Comparison of ENCODE assay signal across 8 cellular contexts in the genomic region with DNA sequence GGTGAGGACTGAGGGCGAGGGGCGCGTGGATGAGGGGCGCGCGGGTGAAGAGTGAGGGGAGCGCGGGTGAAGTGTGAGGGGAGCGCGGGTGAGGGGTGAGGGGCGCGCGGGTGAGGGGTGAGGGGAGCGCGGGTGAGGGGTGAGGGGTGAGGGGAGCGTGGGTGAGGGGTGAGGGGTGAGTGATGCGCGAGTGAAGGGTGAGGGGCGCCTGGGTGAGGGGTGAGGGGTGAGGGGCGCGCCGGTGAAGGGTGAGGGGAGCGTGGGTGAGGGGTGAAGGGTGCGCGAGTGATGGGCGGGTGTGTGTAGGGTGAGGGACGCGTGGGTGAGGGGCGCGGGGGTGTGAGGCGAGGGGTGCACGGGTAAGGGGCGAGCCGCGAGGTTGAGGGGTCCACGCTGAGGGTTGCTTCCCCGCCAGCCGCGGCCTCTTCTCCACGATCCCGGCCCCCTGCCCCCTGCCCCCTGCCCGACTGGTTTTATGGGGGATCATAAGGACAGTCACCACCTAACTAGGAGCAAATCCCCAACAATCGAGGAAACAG. TPM values are rescaled to one million over a fixed set of nuclear protein-coding genes. Genes with fewer than 3 reads are reported as not detected.
DNase-seq lines count a peak whose midpoint lies in the region; ATAC-seq and TF ChIP-seq lines count a peak whose summit lies in the region.

No MANE protein-coding gene starts in this region.

- H3K4me2 ChIP-seq in BLaER1 = peak overlapping the region; percentile 99

- H3K27ac Mint-ChIP-seq in osteocyte (ENCODE audit: unreplicated experiment) = no peak overlapping the region

- intact Hi-C loops in body of pancreas (cut with DNase I) = no loop called here

- in situ Hi-C loops in ACHN (cut with HindIII; ENCODE audit: low pct_ligation_motif_present, low pct_unique_long_range_greater_than_20kb, low sequenced_read_pairs) = no loop called here

- H3K4me3 ChIP-seq in BLaER1 (peak overlapping the region; percentile 88), NT2/D1 (ENCODE audit: insufficient read length, low read depth) (peak overlapping the region; percentile 50), body of pancreas (peak overlapping the region in 1 of 2 donors; percentile 48)

- no peak for TF ChIP-seq POLR2A in body of pancreas (IDR thresholded peaks at IDR 0.05)

- H3K4me1 ChIP-seq in BLaER1 (peaks cover 33% of the 10 kb centered on the region), NT2/D1 (ENCODE audit: insufficient read depth, insufficient read length) (peaks cover 7% of the 10 kb centered on the region), body of pancreas (peaks cover 40% of the 10 kb centered on the region)

- no peaks in the 10 kb centered on the region for H3K27me3 Mint-ChIP-seq in osteocyte (ENCODE audit: unreplicated experiment)

- H3K9me3 ChIP-seq in BLaER1 (no peaks in the 10 kb centered on the region), NT2/D1 (ENCODE audit: insufficient read depth, low read length) (no peaks in the 10 kb centered on the region), body of pancreas (no peaks in the 10 kb centered on the region)

- H3K9me3 Mint-ChIP-seq in osteocyte (ENCODE audit: unreplicated experiment) = no peaks in the 10 kb centered on the region

- peaks cover 23% of the 10 kb centered on the region for H3K4me1 Mint-ChIP-seq in osteocyte (ENCODE audit: unreplicated experiment)

- H3K27ac ChIP-seq in BLaER1 (peak overlapping the region; percentile 74), body of pancreas (no peak overlapping the region)

- no peaks in the 10 kb centered on the region for H3K27me3 ChIP-seq in BLaER1
- peaks cover 82% of the 10 kb centered on the region for H3K27me3 ChIP-seq in NT2/D1 (ENCODE audit: insufficient read depth, insufficient read length)
- H3K27me3 ChIP-seq in body of pancreas = no peaks in the 10 kb centered on the region

- peaks cover 35% of the 10 kb centered on the region for H4K20me1 ChIP-seq in BLaER1

- peak overlapping the region; percentile 65 for H3K4me3 Mint-ChIP-seq in osteocyte (ENCODE audit: unreplicated experiment)

- H3K36me3 ChIP-seq in BLaER1 (peaks cover 18% of the 10 kb centered on the region), NT2/D1 (ENCODE audit: insufficient read depth, insufficient read length, low read length) (peaks cover 9% of the 10 kb centered on the region), body of pancreas (replicated peaks in 1 of 2; ENCODE audit: insufficient read depth in 1 of 2, low read depth in 2 of 2) (no peaks in the 10 kb centered on the region)

- peaks cover 7% of the 10 kb centered on the region for H3K36me3 Mint-ChIP-seq in osteocyte (ENCODE audit: unreplicated experiment)

- ATAC-seq in esophagus mucosa (peak; percentile 1), body of pancreas (no peak)

- DNase-seq in NT2/D1 (ENCODE audit: low read depth, low spot score) (no peak), osteocyte (ENCODE audit: extremely low spot score, unreplicated experiment) (no peak), SW 1271 (lab: John Stamatoyannopoulos, UW) (no peak), ACHN (no peak), NCI-H1694 (lab: John Stamatoyannopoulos, UW) (no peak), body of pancreas (no peak)

- no peak for TF ChIP-seq CTCF in osteocyte (IDR thresholded peaks at IDR 0.05)
- TF ChIP-seq CTCF in body of pancreas (IDR thresholded peaks at IDR 0.05) = no peak

- WGBS in body of pancreas, 2 donors = 38 to 42% methylated on average over 33 to 40 of the region's 43 CpGs

- H3K9ac ChIP-seq in BLaER1 = peak overlapping the region; percentile 89
- H3K9ac ChIP-seq in NT2/D1 (ENCODE audit: insufficient read length, low read depth) = peak overlapping the region; percentile 59

RNA-seq across cellular contexts. Expression of gene SLC66A2, which starts 1.1 kb away (rescaled TPM):
- total RNA-seq in esophagus mucosa (29.1 TPM), osteocyte (35.1 and 38.6 TPM in 2 replicates), body of pancreas (10 to 100 TPM; 30.4 to 50.8 TPM)

RNA-seq across cellular contexts. Expression of gene HSBP1L1, which starts 11.9 kb away (rescaled TPM):
- 15.5 TPM for total RNA-seq in esophagus mucosa
- 1.6 and 2.0 TPM in 2 replicates for total RNA-seq in osteocyte
- total RNA-seq in body of pancreas = 10 to 100 TPM; 14.8 to 22.1 TPM

RNA-seq across cellular contexts. Expression of gene TXNL4A, which starts 35.8 kb away (rescaled TPM):
- 77.1 TPM for total RNA-seq in esophagus mucosa
- 117 and 126 TPM in 2 replicates for total RNA-seq in osteocyte
- total RNA-seq in body of pancreas = 10 to 100 TPM; 11.2 to 13.5 TPM
